Comparison of ENCODE assay signal across 2 cellular contexts in the genomic region with DNA sequence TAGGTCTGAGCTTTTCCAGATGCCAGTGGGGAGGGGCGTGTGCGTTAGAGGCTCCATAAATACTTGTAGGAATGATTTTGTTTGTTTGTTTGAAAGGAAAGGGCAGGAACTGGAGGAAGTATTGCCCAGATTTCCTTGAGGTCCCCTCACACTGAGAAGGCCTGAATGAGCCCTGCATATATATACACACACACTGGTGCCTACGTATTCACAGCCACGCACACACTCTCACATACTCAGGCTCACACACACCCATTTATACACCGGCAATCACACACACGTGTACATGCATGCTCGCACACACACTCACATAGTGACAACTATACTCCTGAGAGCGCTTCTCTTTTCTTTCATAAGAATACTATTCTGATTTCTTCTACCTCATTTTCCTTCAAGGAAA.
TF ChIP-seq lines count a peak whose summit lies in the region.

No MANE protein-coding gene starts in this region.

TF ChIP-seq in HepG2, 621 proteins besides CTCF, POLR2A, EP300 and RAD21:
- TF ChIP-seq LCORL (IDR thresholded peaks at IDR 0.05) = no peak
- TF ChIP-seq LCORL (CRISPR knock-in tag; IDR thresholded peaks at IDR 0.05) = no peak
- TF ChIP-seq, protein P1, sequence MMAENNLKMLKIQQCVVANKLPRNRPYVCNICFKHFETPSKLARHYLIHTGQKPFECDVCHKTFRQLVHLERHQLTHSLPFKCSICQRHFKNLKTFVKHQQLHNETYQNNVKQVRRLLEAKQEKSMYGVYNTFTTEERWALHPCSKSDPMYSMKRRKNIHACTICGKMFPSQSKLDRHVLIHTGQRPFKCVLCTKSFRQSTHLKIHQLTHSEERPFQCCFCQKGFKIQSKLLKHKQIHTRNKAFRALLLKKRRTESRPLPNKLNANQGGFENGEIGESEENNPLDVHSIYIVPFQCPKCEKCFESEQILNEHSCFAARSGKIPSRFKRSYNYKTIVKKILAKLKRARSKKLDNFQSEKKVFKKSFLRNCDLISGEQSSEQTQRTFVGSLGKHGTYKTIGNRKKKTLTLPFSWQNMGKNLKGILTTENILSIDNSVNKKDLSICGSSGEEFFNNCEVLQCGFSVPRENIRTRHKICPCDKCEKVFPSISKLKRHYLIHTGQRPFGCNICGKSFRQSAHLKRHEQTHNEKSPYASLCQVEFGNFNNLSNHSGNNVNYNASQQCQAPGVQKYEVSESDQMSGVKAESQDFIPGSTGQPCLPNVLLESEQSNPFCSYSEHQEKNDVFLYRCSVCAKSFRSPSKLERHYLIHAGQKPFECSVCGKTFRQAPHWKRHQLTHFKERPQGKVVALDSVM (CRISPR knock-in tag; IDR thresholded peaks at IDR 0.05) = no peak
- TF ChIP-seq FOXA3 (CRISPR knock-in tag; IDR thresholded peaks at IDR 0.05) = no peak
- no peak for TF ChIP-seq HNRNPK (IDR thresholded peaks at IDR 0.05; ENCODE audit: low read depth, low read length, poor library complexity, severe bottlenecking)
- no peak for TF ChIP-seq MED13 (CRISPR knock-in tag; IDR thresholded peaks at IDR 0.05)

TF ChIP-seq in endothelial cell of umbilical vein, 7 proteins besides CTCF, POLR2A, EP300 and RAD21:
- TF ChIP-seq FOS (IDR thresholded peaks at IDR 0.05; ENCODE audit: borderline replicate concordance, insufficient read depth, low read length) (no peak), GATA2 (IDR thresholded peaks at IDR 0.05; ENCODE audit: insufficient read depth, insufficient read length, low read depth, low read length) (no peak), POLR2AphosphoS5 (IDR thresholded peaks at IDR 0.05; ENCODE audit: insufficient read depth, low read depth, low read length) (no peak), EZH2 (IDR thresholded peaks at IDR 0.05; ENCODE audit: borderline replicate concordance, low read depth, low read length, severe bottlenecking) (no peak), MYC (IDR thresholded peaks at IDR 0.05; ENCODE audit: low read depth, low read length) (no peak), JUN (IDR thresholded peaks at IDR 0.05; ENCODE audit: borderline replicate concordance, insufficient read depth, insufficient read length, low read depth) (no peak)
- TF ChIP-seq, protein P2, sequence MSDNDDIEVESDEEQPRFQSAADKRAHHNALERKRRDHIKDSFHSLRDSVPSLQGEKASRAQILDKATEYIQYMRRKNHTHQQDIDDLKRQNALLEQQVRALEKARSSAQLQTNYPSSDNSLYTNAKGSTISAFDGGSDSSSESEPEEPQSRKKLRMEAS (IDR thresholded peaks at IDR 0.05; ENCODE audit: insufficient read depth, insufficient read length) = no peak
